ENCODE assay signal across 9 cellular contexts in genomic region chr2:46187112-46187618, GRCh38.
DNase-seq lines count a peak whose midpoint lies in the region; ATAC-seq and TF ChIP-seq lines count a peak whose summit lies in the region.
"Had no signal": no experiment of that assay in that cellular context is flagged by ENCODE, and none has a peak within 500 bp of the region (broad histone marks: within the 10 kb centered on the region; RNA-seq: fewer than 3 reads in every experiment).

No MANE protein-coding gene starts in this region.

- H4K20me1 ChIP-seq in osteoblast (ENCODE audit: insufficient read depth, low read length): no peaks in the 10 kb centered on the region

- peak overlapping the region; percentile 94 for H2AFZ ChIP-seq in osteoblast (ENCODE audit: low read length)

- no peak overlapping the region for H3K27ac Mint-ChIP-seq in chondrocyte (ENCODE audit: unreplicated experiment)

- DNase-seq in GM12864 (ENCODE audit: low read depth) (peak; percentile 43), NOMO-1 (lab: John Stamatoyannopoulos, UW; ENCODE audit: unreplicated experiment in 2 of 2) (peak; percentile 83 to 89), osteoblast (ENCODE audit: insufficient read length, low spot score, missing footprints) (peak; percentile 80), NCI-H524 (lab: John Stamatoyannopoulos, UW) (no peak), islet precursor cell (no peak), chondrocyte (ENCODE audit: low spot score) (no peak)

- no peaks in the 10 kb centered on the region for H3K27me3 ChIP-seq in osteoblast (ENCODE audit: insufficient read depth, low read length)

- H3K4me3 ChIP-seq in GM12864 (ENCODE audit: low read depth, low read length): no peak overlapping the region
- H3K4me3 ChIP-seq in osteoblast (ENCODE audit: insufficient read depth, low read length): peak overlapping the region; percentile 62

- H3K4me1 ChIP-seq in osteoblast (ENCODE audit: insufficient read depth, low read length): peaks cover 18% of the 10 kb centered on the region

- no peaks in the 10 kb centered on the region for H3K9me3 ChIP-seq in osteoblast (ENCODE audit: low read depth, low read length)

- H3K79me2 ChIP-seq in osteoblast (ENCODE audit: insufficient read depth, low read length): no peaks in the 10 kb centered on the region

- H3K36me3 ChIP-seq in osteoblast (ENCODE audit: insufficient read depth, low read length): no peaks in the 10 kb centered on the region

- H3K27ac ChIP-seq in cingulate gyrus (ENCODE audit: low read depth, low read length) (peak overlapping the region; percentile 22), osteoblast (ENCODE audit: low read depth, low read length) (peak overlapping the region; percentile 95)

- no peak overlapping the region for H3K4me3 Mint-ChIP-seq in chondrocyte (ENCODE audit: unreplicated experiment)
- H3K4me3 Mint-ChIP-seq: neural crest cell had no signal

- no peaks in the 10 kb centered on the region for H3K27me3 Mint-ChIP-seq in chondrocyte (ENCODE audit: low read depth)

- ATAC-seq in GM21825 (IDR thresholded peaks at IDR 0.05; ENCODE audit: unreplicated experiment): peak; percentile 73

- H3K36me3 Mint-ChIP-seq in chondrocyte (ENCODE audit: low read depth): no peaks in the 10 kb centered on the region

- H3K4me1 Mint-ChIP-seq in chondrocyte (ENCODE audit: low read depth): no peaks in the 10 kb centered on the region

- no peak for TF ChIP-seq CTCF in GM12864 (IDR thresholded peaks at IDR 0.05; ENCODE audit: low read depth, low read length, missing control alignments)
- TF ChIP-seq CTCF in osteoblast (IDR thresholded peaks at IDR 0.05; ENCODE audit: extremely low read depth, low read depth, low read length): no peak
- TF ChIP-seq CTCF in chondrocyte (IDR thresholded peaks at IDR 0.05): no peak

- H3K4me2 ChIP-seq in osteoblast (ENCODE audit: insufficient read depth, low read length): peak overlapping the region; percentile 93

- no peaks in the 10 kb centered on the region for H3K9me3 Mint-ChIP-seq in chondrocyte (ENCODE audit: low read depth)
- H3K9me3 Mint-ChIP-seq: neural crest cell had no signal

Comparison
In these comparisons a context has a peak if more than half of its experiments do, and no peak if none do; other contexts are left out.
1. DNase-seq: peak in GM12864 (single experiment), NOMO-1 (2 of 2) and osteoblast (single experiment); none in NCI-H524 (0 of 2), islet precursor cell (single experiment) and chondrocyte (single experiment).